24 cellular contexts compared by ENCODE assay signal in genomic region chr1:163866539-163866938, GRCh38.
"Had no signal": no experiment of that assay in that cellular context is flagged by ENCODE, and none has a peak within 500 bp of the region (broad histone marks: within the 10 kb centered on the region; RNA-seq: fewer than 3 reads in every experiment).

No MANE protein-coding gene starts in this region.

- H3K4me1 ChIP-seq: spleen had no signal

- H3K27ac ChIP-seq: coronary artery, ovary, spleen, thoracic aorta, upper lobe of right lung had no signal

- H3K27me3 Mint-ChIP-seq: activated CD4-positive, alpha-beta memory T cell treated with anti-CD3 and anti-CD28 coated beads, Interleukin-2, amount 10 ng/mL, durations not matched to agents 7 days and 5 days; activated CD8-positive, alpha-beta memory T cell treated with anti-CD3 and anti-CD28 coated beads, Interleukin-2, amount 10 ng/mL, durations not matched to agents 7 days and 5 days; activated naive CD8-positive, alpha-beta T cell treated with anti-CD3 and anti-CD28 coated beads for 36 hours; activated T-helper 17 cell treated with anti-CD3 and anti-CD28 coated beads, Interleukin-2, amount 50 U/mL, for 72 hours; memory B cell; naive B cell; stimulated activated memory B cell treated with anti-CD40 and anti-IgM and Interleukin-4, amounts not matched to agents 10 μg/mL and 1 μg/mL and 100 μg/mL, for 72 hours had no signal

- H3K4me1 Mint-ChIP-seq: activated CD4-positive, alpha-beta memory T cell treated with anti-CD3 and anti-CD28 coated beads, Interleukin-2, amount 10 ng/mL, durations not matched to agents 7 days and 5 days; activated CD8-positive, alpha-beta memory T cell treated with anti-CD3 and anti-CD28 coated beads, Interleukin-2, amount 10 ng/mL, durations not matched to agents 7 days and 5 days; activated naive CD8-positive, alpha-beta T cell treated with anti-CD3 and anti-CD28 coated beads for 36 hours; activated T-helper 17 cell treated with anti-CD3 and anti-CD28 coated beads, Interleukin-2, amount 50 U/mL, for 72 hours; memory B cell; naive B cell; stimulated activated memory B cell treated with anti-CD40 and anti-IgM and Interleukin-4, amounts not matched to agents 10 μg/mL and 1 μg/mL and 100 μg/mL, for 72 hours had no signal

- H3K36me3 Mint-ChIP-seq: activated CD8-positive, alpha-beta memory T cell treated with anti-CD3 and anti-CD28 coated beads, Interleukin-2, amount 10 ng/mL, durations not matched to agents 7 days and 5 days; activated naive CD8-positive, alpha-beta T cell treated with anti-CD3 and anti-CD28 coated beads for 36 hours; memory B cell; naive B cell; stimulated activated memory B cell treated with anti-CD40 and anti-IgM and Interleukin-4, amounts not matched to agents 10 μg/mL and 1 μg/mL and 100 μg/mL, for 72 hours had no signal

- H3K4me3 Mint-ChIP-seq: activated CD4-positive, alpha-beta memory T cell treated with anti-CD3 and anti-CD28 coated beads, Interleukin-2, amount 10 ng/mL, durations not matched to agents 7 days and 5 days; activated CD8-positive, alpha-beta memory T cell treated with anti-CD3 and anti-CD28 coated beads, Interleukin-2, amount 10 ng/mL, durations not matched to agents 7 days and 5 days; activated naive CD8-positive, alpha-beta T cell treated with anti-CD3 and anti-CD28 coated beads for 36 hours; activated T-helper 17 cell treated with anti-CD3 and anti-CD28 coated beads, Interleukin-2, amount 50 U/mL, for 72 hours; memory B cell; naive B cell; stimulated activated memory B cell treated with anti-CD40 and anti-IgM and Interleukin-4, amounts not matched to agents 10 μg/mL and 1 μg/mL and 100 μg/mL, for 72 hours had no signal

- H3K36me3 ChIP-seq: ovary, sigmoid colon, spleen, thoracic aorta, upper lobe of right lung had no signal

- H3K27me3 ChIP-seq: ovary, sigmoid colon, spleen, upper lobe of right lung had no signal

- DNase-seq: activated CD4-positive, alpha-beta memory T cell treated with anti-CD3 and anti-CD28 coated beads, Interleukin-2, amount 10 ng/mL, durations not matched to agents 7 days and 5 days; activated CD4-positive, alpha-beta T cell treated with anti-CD3 and anti-CD28 coated beads for 48 hours; activated CD4-positive, CD25-positive, alpha-beta regulatory T cell; activated CD8-positive, alpha-beta memory T cell treated with anti-CD3 and anti-CD28 coated beads, Interleukin-2, amount 10 ng/mL, durations not matched to agents 7 days and 5 days; activated naive CD4-positive, alpha-beta T cell; activated naive CD8-positive, alpha-beta T cell treated with anti-CD3 and anti-CD28 coated beads for 36 hours; activated T-cell treated with anti-CD3 and anti-CD28 coated beads, Interleukin-2, amount 50 U/mL, for 1 hour; amniotic stem cell; erythroblast; hippocampal formation; left colon; naive B cell; ovary; sigmoid colon; spleen; stimulated activated CD4-positive, alpha-beta T cell treated with anti-CD3 and anti-CD28 coated beads, Interleukin-4, amount 100 ng/mL, for 4 hours; T-helper 1 cell; T1000; upper lobe of right lung had no signal

- H3K27ac Mint-ChIP-seq: activated CD4-positive, alpha-beta memory T cell treated with anti-CD3 and anti-CD28 coated beads, Interleukin-2, amount 10 ng/mL, durations not matched to agents 7 days and 5 days; activated CD8-positive, alpha-beta memory T cell treated with anti-CD3 and anti-CD28 coated beads, Interleukin-2, amount 10 ng/mL, durations not matched to agents 7 days and 5 days; activated naive CD8-positive, alpha-beta T cell treated with anti-CD3 and anti-CD28 coated beads for 36 hours; activated T-helper 17 cell treated with anti-CD3 and anti-CD28 coated beads, Interleukin-2, amount 50 U/mL, for 72 hours; memory B cell; naive B cell; stimulated activated memory B cell treated with anti-CD40 and anti-IgM and Interleukin-4, amounts not matched to agents 10 μg/mL and 1 μg/mL and 100 μg/mL, for 72 hours had no signal

- H3K9me3 Mint-ChIP-seq: memory B cell had no signal

- H3K4me3 ChIP-seq: coronary artery, ovary, sigmoid colon, spleen, thoracic aorta, upper lobe of right lung had no signal

- ATAC-seq: activated CD8-positive, alpha-beta memory T cell treated with anti-CD3 and anti-CD28 coated beads, Interleukin-2, amount 10 ng/mL, durations not matched to agents 7 days and 5 days; activated T-helper 17 cell treated with anti-CD3 and anti-CD28 coated beads, Interleukin-2, amount 50 U/mL, for 72 hours; left colon; stimulated activated memory B cell treated with anti-CD40 and anti-IgM and Interleukin-4, amounts not matched to agents 10 μg/mL and 1 μg/mL and 100 μg/mL, for 72 hours; upper lobe of right lung had no signal

- H3K9me3 ChIP-seq: ovary, sigmoid colon, thoracic aorta, upper lobe of right lung had no signal
